Comparison of ENCODE assay signal across 8 cellular contexts in the genomic region with DNA sequence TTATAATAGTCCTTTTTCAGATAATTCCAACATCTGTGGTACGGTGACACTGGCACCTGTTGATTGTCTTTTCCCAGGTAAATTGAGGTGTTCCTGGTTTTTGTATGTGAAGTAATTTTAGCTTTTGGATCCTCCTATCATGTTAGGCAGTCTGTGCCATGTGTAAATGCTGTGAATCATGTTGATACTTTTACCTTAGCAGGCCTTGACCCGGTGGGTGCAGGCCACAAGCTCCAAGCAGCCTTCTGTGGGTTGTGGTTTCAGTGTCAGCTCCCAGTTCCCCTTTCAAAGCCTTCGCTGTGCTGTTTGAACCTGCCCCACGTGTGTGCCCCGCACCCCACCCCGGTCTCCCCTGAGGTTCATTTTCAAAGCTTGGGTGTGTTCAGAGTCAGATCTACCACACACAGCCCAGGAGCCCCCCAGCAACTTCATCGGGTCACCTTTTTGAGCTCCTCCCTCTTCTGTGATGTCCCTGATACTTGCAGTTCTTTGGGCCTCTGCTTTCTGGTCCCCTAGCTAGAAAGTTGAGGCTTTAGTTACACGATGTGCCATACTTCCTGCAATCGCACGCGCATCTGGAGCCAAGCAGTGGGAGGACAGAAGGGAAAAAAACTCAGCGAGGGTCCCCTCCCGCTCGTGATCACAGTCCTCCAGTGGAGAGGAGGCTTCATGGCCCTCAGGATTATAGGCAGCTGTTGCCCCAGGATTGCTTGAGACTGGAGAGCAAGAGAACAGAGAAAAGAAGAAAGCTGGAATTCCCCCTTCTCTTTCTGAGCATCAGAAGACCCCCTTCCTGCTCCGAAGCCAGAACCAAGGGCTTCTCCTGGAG. TPM values are rescaled to one million over a fixed set of nuclear protein-coding genes. Genes with fewer than 3 reads are reported as not detected.
DNase-seq lines count a peak whose midpoint lies in the region; ATAC-seq, FAIRE-seq and TF ChIP-seq lines count a peak whose summit lies in the region.

No MANE protein-coding gene starts in this region.

- H3K4me3 Mint-ChIP-seq in T-helper 1 cell treated with Interleukin-12 subunit alpha and Interleukin-12 subunit beta and Interleukin-4 antibody, amounts not matched to agents 30 μg/mL and 1 μg/mL, for 36 hours, result peak overlapping the region; percentile 16

- in situ Hi-C loops in GM12878 (cut with MboI) (no loop called here), HAP-1 (cut with MboI; ENCODE audit: low sequenced_read_pairs) (no loop called here)

- TF ChIP-seq CTCF in GM12878 (IDR thresholded peaks at IDR 0.05 in 2 of 3, conservative IDR thresholded peaks at IDR 0.05 in 1 of 3; ENCODE audit: control insufficient read depth in 2 of 3, extremely low read depth in 1 of 3, insufficient read depth in 1 of 3, low read depth in 3 of 3, low read length in 3 of 3) (no peak), gastroesophageal sphincter (IDR thresholded peaks at IDR 0.05) (no peak)

- H3K4me3 ChIP-seq in GM12878 (peak overlapping the region; percentile 54; the same call in 1 of the 2 replicates), HAP-1 (no peak overlapping the region), gastroesophageal sphincter (no peak overlapping the region)

- H3K36me3 Mint-ChIP-seq in T-helper 1 cell treated with Interleukin-12 subunit alpha and Interleukin-12 subunit beta and Interleukin-4 antibody, amounts not matched to agents 30 μg/mL and 1 μg/mL, for 36 hours (ENCODE audit: low read depth), result peaks cover 32% of the 10 kb centered on the region

- TF ChIP-seq RAD21 in GM12878 (IDR thresholded peaks at IDR 0.05; ENCODE audit: insufficient read depth, low read depth, low read length), result 0 out of 2 replicates have a peak, but pooled peaks have one; percentile 5

- H3K9ac ChIP-seq in GM12878 (ENCODE audit: control insufficient read depth, insufficient read depth, low read length), result peak overlapping the region; percentile 50

- peaks cover 5 to 13% of the 10 kb centered on the region in 2 experiments; a peak in 3 of 4 replicates for H3K36me3 ChIP-seq in GM12878 (ENCODE audit: control insufficient read depth in 2 of 2, insufficient read depth in 2 of 2, low read length in 1 of 2)
- H3K36me3 ChIP-seq in HAP-1 (replicated peaks), result peaks cover 9% of the 10 kb centered on the region; the same call in 1 of the 2 replicates
- peaks cover 0 to 65% of the 10 kb centered on the region in 2 donors for H3K36me3 ChIP-seq in gastroesophageal sphincter

- TF ChIP-seq EP300 in GM12878 (IDR thresholded peaks at IDR 0.05; ENCODE audit: borderline replicate concordance in 1 of 2, control insufficient read depth in 1 of 2, low read depth in 2 of 2, low read length in 2 of 2) (peak; percentile 95 to 98), gastroesophageal sphincter (IDR thresholded peaks at IDR 0.05) (no peak)

- peak; percentile 93 for ATAC-seq in GM18907 (IDR thresholded peaks at IDR 0.05; ENCODE audit: unreplicated experiment)
- ATAC-seq in HG03039 (IDR thresholded peaks at IDR 0.05; ENCODE audit: unreplicated experiment), result peak; percentile 87
- ATAC-seq in GM12878, result peak; percentile 94
- no peak for ATAC-seq in gastroesophageal sphincter

- H3K27me3 ChIP-seq in GM12878 (replicated peaks in 1 of 2; ENCODE audit: control insufficient read depth in 2 of 2, insufficient read depth in 2 of 2, low read length in 1 of 2) (no peaks in the 10 kb centered on the region), HAP-1 (ENCODE audit: low read depth) (no peaks in the 10 kb centered on the region), gastroesophageal sphincter (no peaks in the 10 kb centered on the region)

- POLR2A ChIA-PET in GM12878 (lab: Charles Lee), result interaction anchor here (0.8 to 2.3 kb wide), 9 partner anchors 10 to 199 kb away, joined by 3 to 12 read pairs (median 4); a partner anchor contains a TSS

- H3K79me2 ChIP-seq in GM12878 (ENCODE audit: control insufficient read depth, insufficient read depth, low read length), result no peaks in the 10 kb centered on the region

- peak; percentile 99 for FAIRE-seq in GM12878 (lab: Jason Lieb, UNC)

- H4K20me1 ChIP-seq in GM12878 (ENCODE audit: control insufficient read depth, insufficient read depth), result no peaks in the 10 kb centered on the region

- TF ChIP-seq POLR2A in GM12878 (IDR thresholded peaks at IDR 0.05; ENCODE audit: low read depth, low read length) (no peak), gastroesophageal sphincter (IDR thresholded peaks at IDR 0.05) (no peak)

- H3K27ac ChIP-seq in GM12878 (ENCODE audit: control insufficient read depth, insufficient read depth) (peak overlapping the region; percentile 58), gastroesophageal sphincter (no peak overlapping the region)

- SMC1A ChIA-PET in GM12878 (lab: Charles Lee; ENCODE audit: uncharacterized antibody, unreplicated experiment), result interaction anchor here (0.8 to 2.8 kb wide), 8 partner anchors 34 to 181 kb away, joined by 3 to 28 read pairs (median 4); no protein-coding TSS in a partner anchor

- peaks cover 25% of the 10 kb centered on the region for H3K4me1 Mint-ChIP-seq in T-helper 1 cell treated with Interleukin-12 subunit alpha and Interleukin-12 subunit beta and Interleukin-4 antibody, amounts not matched to agents 30 μg/mL and 1 μg/mL, for 36 hours (ENCODE audit: low read depth)

- H3K4me1 ChIP-seq in GM12878 (ENCODE audit: control insufficient read depth, insufficient read depth, low read length), result peaks cover 47% of the 10 kb centered on the region
- no peaks in the 10 kb centered on the region for H3K4me1 ChIP-seq in HAP-1
- H3K4me1 ChIP-seq in gastroesophageal sphincter, result no peaks in the 10 kb centered on the region

- peak; percentile 94 for DNase-seq in GM12878 (ENCODE audit: low read depth, low spot score)
- DNase-seq in stimulated activated CD8-positive, alpha-beta memory T cell treated with anti-CD3 and anti-CD28 coated beads, Interleukin-4, amount 100 ng/mL, for 24 hours (ENCODE audit: low read depth), result peak; percentile 61
- DNase-seq in HAP-1 (ENCODE audit: low spot score in 2 of 2), result no peak
- DNase-seq in SHP77 (lab: John Stamatoyannopoulos, UW), result no peak

- RAD21 ChIA-PET in GM12878 (lab: Charles Lee; ENCODE audit: unreplicated experiment), result interaction anchor here (0.8 to 4.1 kb wide), 15 partner anchors 14 to 199 kb away, joined by 3 to 18 read pairs (median 5); a partner anchor contains a TSS

- H2AFZ ChIP-seq in GM12878 (ENCODE audit: control insufficient read depth, low read depth, low read length), result no peak overlapping the region

- H3K4me2 ChIP-seq in GM12878 (ENCODE audit: control insufficient read depth, insufficient read depth), result peak overlapping the region; percentile 82

- no TSS peak for BruUV-seq in GM12878 (replicated peaks; lab: Mats Ljungman, UMichigan)

- peak overlapping the region; percentile 77 for H3K27ac Mint-ChIP-seq in T-helper 1 cell treated with Interleukin-12 subunit alpha and Interleukin-12 subunit beta and Interleukin-4 antibody, amounts not matched to agents 30 μg/mL and 1 μg/mL, for 36 hours

- WGBS in GM12878 (ENCODE audit: insufficient coverage, insufficient replicate concordance, low lambda C conversion rate, missing lambda C conversion rate), result 4% methylated on average over 15 of the region's 15 CpGs
- WGBS in gastroesophageal sphincter (ENCODE audit: low coverage in 1 of 2), 2 donors, result 94 to 100% methylated on average over 2 of the region's 15 CpGs

- peaks cover 5% of the 10 kb centered on the region for H3K9me3 Mint-ChIP-seq in T-helper 1 cell treated with Interleukin-12 subunit alpha and Interleukin-12 subunit beta and Interleukin-4 antibody, amounts not matched to agents 30 μg/mL and 1 μg/mL, for 36 hours

- H3K9me3 ChIP-seq in GM12878 (replicated peaks; ENCODE audit: control insufficient read depth, insufficient read depth, low read length) (no peaks in the 10 kb centered on the region; the same call in 2 of the 3 replicates), HAP-1 (no peaks in the 10 kb centered on the region), gastroesophageal sphincter (peaks cover 0 to 7% (median 0%) of the 10 kb centered on the region in 3 donors)

- intact Hi-C loops in GM12878 (cut with micrococcal nuclease; ENCODE audit: unreplicated experiment), result loop anchor here (2.0 to 5.0 kb wide), 3 partner anchors 16 to 595 kb away; no protein-coding TSS in a partner anchor

- no peaks in the 10 kb centered on the region for H3K27me3 Mint-ChIP-seq in T-helper 1 cell treated with Interleukin-12 subunit alpha and Interleukin-12 subunit beta and Interleukin-4 antibody, amounts not matched to agents 30 μg/mL and 1 μg/mL, for 36 hours (ENCODE audit: low read depth)

- CTCF ChIA-PET in GM12878 (lab: Yijun Ruan, JAX), result interaction anchor here (0.7 to 3.2 kb wide), 11 partner anchors 34 to 200 kb away, joined by 3 to 17 read pairs (median 5); a partner anchor contains a TSS

RNA-seq across cellular contexts. Expression of a gene that starts 8.7 kb away (rescaled TPM):
- total RNA-seq in GM12878 (2013; cell fraction: nucleolus; rRNA removed), result not detected in 2 replicates
- 4.2 and 5.3 TPM in 2 replicates for total RNA-seq in GM12878 (2014; rRNA removed)
- total RNA-seq in GM12878 (2014; rRNA removed; fragmentation: Illumina TruSeq; extraction: Trizol), result 0.37 and 0.54 TPM in 2 replicates
- 2.4 and 3.0 TPM in 2 replicates for total RNA-seq in GM12878 (2021)
- polyA plus RNA-seq in GM12878 (2011; ENCODE audit: low read depth), result 2.1 TPM
- not detected in 2 replicates for polyA plus RNA-seq in GM12878 (2011; rRNA removed)
- polyA plus RNA-seq in GM12878 (2011; cell fraction: cytosol; rRNA removed), result not detected in 2 replicates
- not detected in 2 replicates for polyA plus RNA-seq in GM12878 (2011; cell fraction: nucleus; rRNA removed)
- 4.3 and 6.3 TPM in 2 replicates for polyA plus RNA-seq in GM12878 (2012)
- not detected in 2 replicates for polyA plus RNA-seq in GM12878 (2014; fragmentation: Illumina TruSeq; extraction: Trizol)
- not detected for polyA plus RNA-seq in GM12878 (2014; fragmentation: Nextera tagmentation; extraction: Ambion mirVana)
- 1.9 and 4.9 TPM in 2 replicates for polyA plus RNA-seq in GM12878 (2014; rRNA removed)
- 1 to 10 TPM; 2.0 to 2.9 TPM for polyA plus RNA-seq in GM12878 (2016; fragmentation: Nextera tagmentation; extraction: Ambion mirVana)
- not detected in 2 replicates for polyA minus RNA-seq in GM12878 (2011; rRNA and poly(A)+ RNA removed)
- polyA minus RNA-seq in GM12878 (2011; cell fraction: cytosol; rRNA and poly(A)+ RNA removed), result not detected in 2 replicates
- polyA minus RNA-seq in GM12878 (2011; cell fraction: nucleus; rRNA and poly(A)+ RNA removed), result not detected in 2 replicates
- under 1 TPM in 1 of 4 donors, not detected in 3; 0.81 TPM for total RNA-seq in gastroesophageal sphincter

RNA-seq across cellular contexts. Expression of a gene that starts 49.5 kb away (rescaled TPM):
- total RNA-seq in GM12878 (2013; cell fraction: nucleolus; rRNA removed), result 40.3 and 47.5 TPM in 2 replicates
- 8.5 and 11.0 TPM in 2 replicates for total RNA-seq in GM12878 (2014; rRNA removed)
- total RNA-seq in GM12878 (2014; rRNA removed; fragmentation: Illumina TruSeq; extraction: Trizol), result 3.2 and 5.5 TPM in 2 replicates
- 15.2 and 16.8 TPM in 2 replicates for total RNA-seq in GM12878 (2021)
- polyA plus RNA-seq in GM12878 (2011; ENCODE audit: low read depth), result 2.8 TPM
- polyA plus RNA-seq in GM12878 (2011; rRNA removed), result 1.5 and 2.5 TPM in 2 replicates
- polyA plus RNA-seq in GM12878 (2011; cell fraction: cytosol; rRNA removed), result 2.5 and 2.9 TPM in 2 replicates
- polyA plus RNA-seq in GM12878 (2011; cell fraction: nucleus; rRNA removed), result 9.1 and 24.7 TPM in 2 replicates
- polyA plus RNA-seq in GM12878 (2012), result 6.6 and 6.7 TPM in 2 replicates
- polyA plus RNA-seq in GM12878 (2014; fragmentation: Illumina TruSeq; extraction: Trizol), result 2.1 and 3.2 TPM in 2 replicates
- under 1 TPM; 0.26 to 0.51 TPM for polyA plus RNA-seq in GM12878 (2014; fragmentation: Nextera tagmentation; extraction: Ambion mirVana)
- 8.8 and 9.1 TPM in 2 replicates for polyA plus RNA-seq in GM12878 (2014; rRNA removed)
- 1 to 10 TPM; 5.2 to 7.4 TPM for polyA plus RNA-seq in GM12878 (2016; fragmentation: Nextera tagmentation; extraction: Ambion mirVana)
- 2.6 and 6.6 TPM in 2 replicates for polyA minus RNA-seq in GM12878 (2011; rRNA and poly(A)+ RNA removed)
- polyA minus RNA-seq in GM12878 (2011; cell fraction: cytosol; rRNA and poly(A)+ RNA removed), result 1.6 and 7.4 TPM in 2 replicates
- 7.5 and 9.1 TPM in 2 replicates for polyA minus RNA-seq in GM12878 (2011; cell fraction: nucleus; rRNA and poly(A)+ RNA removed)
- 10 to 100 TPM; 18.6 to 22.3 (median 20.4) TPM for total RNA-seq in gastroesophageal sphincter

Comparison
In these comparisons a context has a peak if more than half of its experiments do, and no peak if none do; other contexts are left out.
1. DNase-seq: peak in GM12878 (single experiment) and stimulated activated CD8-positive, alpha-beta memory T cell treated with anti-CD3 and anti-CD28 coated beads, Interleukin-4, amount 100 ng/mL, for 24 hours (single experiment); none in HAP-1 (0 of 2) and SHP77 (0 of 2).